9 cellular contexts compared by ENCODE assay signal in genomic region chr9:135156525-135157510, GRCh38.
DNase-seq lines count a peak whose midpoint lies in the region; ATAC-seq and TF ChIP-seq lines count a peak whose summit lies in the region.
"Had no signal": no experiment of that assay in that cellular context is flagged by ENCODE, and none has a peak within 500 bp of the region (broad histone marks: within the 10 kb centered on the region; RNA-seq: fewer than 3 reads in every experiment).

No MANE protein-coding gene starts in this region.

- CTCF ChIA-PET in GM10248 (lab: Yijun Ruan, JAX): interaction anchor here (1.0 to 1.3 kb wide), 4 partner anchors 9 to 19 kb away, joined by 3 read pairs; no protein-coding TSS in a partner anchor

- H3K4me3 Mint-ChIP-seq in neural crest cell: no peak overlapping the region
- no peak overlapping the region for H3K4me3 Mint-ChIP-seq in effector memory CD8-positive, alpha-beta T cell

- ATAC-seq in HG03280 (IDR thresholded peaks at IDR 0.05; ENCODE audit: unreplicated experiment) (no peak), HG03135 (IDR thresholded peaks at IDR 0.05; ENCODE audit: unreplicated experiment) (no peak)
- ATAC-seq in effector memory CD8-positive, alpha-beta T cell (replicated peaks): no peak

- H3K27me3 Mint-ChIP-seq in neural crest cell (ENCODE audit: low read depth): peaks cover 44% of the 10 kb centered on the region
- peaks cover 27 to 91% of the 10 kb centered on the region in 2 donors for H3K27me3 Mint-ChIP-seq in effector memory CD8-positive, alpha-beta T cell

- H3K9me3 Mint-ChIP-seq in neural crest cell: no peaks in the 10 kb centered on the region
- peaks cover 0 to 10% of the 10 kb centered on the region in 2 donors for H3K9me3 Mint-ChIP-seq in effector memory CD8-positive, alpha-beta T cell

- TF ChIP-seq CTCF in GM10248 (IDR thresholded peaks at IDR 0.05; ENCODE audit: control extremely low read depth, extremely low read depth, low read depth, missing control alignments) (no peak), neural crest cell (conservative IDR thresholded peaks at IDR 0.05) (no peak)

- POLR2A ChIA-PET in GM10248 (lab: Yijun Ruan, JAX): no interaction called here

- DNase-seq in GM10248 (ENCODE audit: extremely low spot score): peak; percentile 54
- DNase-seq in LoVo (ENCODE audit: low spot score): peak; percentile 53
- DNase-seq in ecto neural progenitor cell (ENCODE audit: low spot score): peak; percentile 90
- DNase-seq in neural crest cell (ENCODE audit: low read depth, low spot score): peak; percentile 81
- no peak for DNase-seq in T-helper 1 cell
- DNase-seq in effector memory CD8-positive, alpha-beta T cell: no peak
- DNase-seq: NK-92 treated with Interleukin-12 subunit alpha and Interleukin-12 subunit beta, amount 100 ng/mL, for 24 hours had no signal

- peaks cover 19% of the 10 kb centered on the region for H3K4me1 Mint-ChIP-seq in neural crest cell
- H3K4me1 Mint-ChIP-seq in effector memory CD8-positive, alpha-beta T cell (ENCODE audit: low read depth in 2 of 2): no peaks in the 10 kb centered on the region

- no peaks in the 10 kb centered on the region for H3K36me3 Mint-ChIP-seq in neural crest cell (ENCODE audit: low read depth)
- no peaks in the 10 kb centered on the region for H3K36me3 Mint-ChIP-seq in effector memory CD8-positive, alpha-beta T cell (ENCODE audit: insufficient read depth)

- no peak overlapping the region for H3K27ac Mint-ChIP-seq in neural crest cell (ENCODE audit: unreplicated experiment)
- no peak overlapping the region for H3K27ac Mint-ChIP-seq in effector memory CD8-positive, alpha-beta T cell

Comparison
In these comparisons a context has a peak if more than half of its experiments do, and no peak if none do; other contexts are left out.
1. DNase-seq: peak in GM10248 (single experiment), LoVo (single experiment), ecto neural progenitor cell (single experiment) and neural crest cell (single experiment); none in T-helper 1 cell (0 of 5) and effector memory CD8-positive, alpha-beta T cell (0 of 3).